In the genomic region with DNA sequence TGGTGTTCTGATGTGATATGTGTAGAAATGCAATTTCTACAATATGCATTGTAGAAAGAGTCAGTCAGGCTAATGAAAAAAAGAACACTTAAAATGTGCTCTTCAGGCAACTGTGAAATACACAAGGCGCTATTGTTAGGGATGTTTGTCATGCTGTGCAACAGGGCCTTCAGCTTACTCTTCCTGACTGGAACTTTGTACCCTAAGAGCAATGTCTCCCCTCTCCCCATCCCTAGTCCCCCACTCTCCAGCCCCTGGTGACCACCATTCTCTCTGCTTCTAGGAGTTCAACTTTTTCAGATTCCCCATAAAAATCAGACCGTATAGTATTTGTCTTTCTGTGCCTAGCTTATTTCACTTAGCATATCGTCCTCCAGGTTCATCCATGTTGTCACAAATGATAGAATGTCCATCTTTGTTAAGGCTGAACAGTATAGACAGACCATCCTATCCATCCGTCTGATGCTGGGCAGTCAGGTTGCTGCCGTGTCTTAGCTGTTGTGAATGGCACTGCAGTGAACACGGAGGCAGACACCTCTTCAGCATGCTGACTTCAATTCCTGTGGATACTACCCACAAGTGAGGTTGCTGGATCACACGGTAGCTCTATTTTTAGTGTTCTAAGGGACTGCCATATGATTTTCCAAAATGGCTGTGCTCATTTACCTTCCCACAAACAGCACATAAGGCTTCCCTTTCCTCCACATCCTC, we compare ENCODE assay signal across 1 cellular context.
A peak's percentile ranks its signal among the peaks of the same experiment; 100 is the strongest.
TF ChIP-seq lines count a peak whose summit lies in the region.

No MANE protein-coding gene starts in this region.

TF ChIP-seq in HepG2, 621 proteins besides CTCF, POLR2A, EP300 and RAD21 (continues in another document):
- TF ChIP-seq, protein P1, sequence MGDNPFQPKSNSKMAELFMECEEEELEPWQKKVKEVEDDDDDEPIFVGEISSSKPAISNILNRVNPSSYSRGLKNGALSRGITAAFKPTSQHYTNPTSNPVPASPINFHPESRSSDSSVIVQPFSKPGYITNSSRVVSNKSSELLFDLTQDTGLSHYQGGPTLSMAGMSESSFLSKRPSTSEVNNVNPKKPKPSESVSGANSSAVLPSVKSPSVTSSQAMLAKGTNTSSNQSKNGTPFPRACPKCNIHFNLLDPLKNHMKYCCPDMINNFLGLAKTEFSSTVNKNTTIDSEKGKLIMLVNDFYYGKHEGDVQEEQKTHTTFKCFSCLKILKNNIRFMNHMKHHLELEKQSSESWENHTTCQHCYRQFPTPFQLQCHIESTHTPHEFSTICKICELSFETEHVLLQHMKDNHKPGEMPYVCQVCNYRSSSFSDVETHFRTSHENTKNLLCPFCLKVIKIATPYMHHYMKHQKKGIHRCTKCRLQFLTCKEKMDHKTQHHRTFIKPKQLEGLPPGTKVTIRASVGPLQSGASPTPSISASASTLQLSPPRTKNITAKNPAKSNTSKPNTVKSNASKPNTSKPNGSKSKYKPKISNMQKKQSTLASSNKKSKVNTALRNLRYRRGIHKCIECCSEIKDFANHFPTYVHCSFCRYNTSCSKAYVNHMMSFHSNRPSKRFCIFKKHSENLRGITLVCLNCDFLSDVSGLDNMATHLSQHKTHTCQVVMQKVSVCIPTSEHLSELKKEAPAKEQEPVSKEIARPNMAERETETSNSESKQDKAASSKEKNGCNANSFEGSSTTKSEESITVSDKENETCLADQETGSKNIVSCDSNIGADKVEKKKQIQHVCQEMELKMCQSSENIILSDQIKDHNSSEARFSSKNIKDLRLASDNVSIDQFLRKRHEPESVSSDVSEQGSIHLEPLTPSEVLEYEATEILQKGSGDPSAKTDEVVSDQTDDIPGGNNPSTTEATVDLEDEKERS (CRISPR knock-in tag; IDR thresholded peaks at IDR 0.05), result no peak
- TF ChIP-seq, protein P2, sequence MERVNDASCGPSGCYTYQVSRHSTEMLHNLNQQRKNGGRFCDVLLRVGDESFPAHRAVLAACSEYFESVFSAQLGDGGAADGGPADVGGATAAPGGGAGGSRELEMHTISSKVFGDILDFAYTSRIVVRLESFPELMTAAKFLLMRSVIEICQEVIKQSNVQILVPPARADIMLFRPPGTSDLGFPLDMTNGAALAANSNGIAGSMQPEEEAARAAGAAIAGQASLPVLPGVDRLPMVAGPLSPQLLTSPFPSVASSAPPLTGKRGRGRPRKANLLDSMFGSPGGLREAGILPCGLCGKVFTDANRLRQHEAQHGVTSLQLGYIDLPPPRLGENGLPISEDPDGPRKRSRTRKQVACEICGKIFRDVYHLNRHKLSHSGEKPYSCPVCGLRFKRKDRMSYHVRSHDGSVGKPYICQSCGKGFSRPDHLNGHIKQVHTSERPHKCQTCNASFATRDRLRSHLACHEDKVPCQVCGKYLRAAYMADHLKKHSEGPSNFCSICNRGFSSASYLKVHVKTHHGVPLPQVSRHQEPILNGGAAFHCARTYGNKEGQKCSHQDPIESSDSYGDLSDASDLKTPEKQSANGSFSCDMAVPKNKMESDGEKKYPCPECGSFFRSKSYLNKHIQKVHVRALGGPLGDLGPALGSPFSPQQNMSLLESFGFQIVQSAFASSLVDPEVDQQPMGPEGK (CRISPR knock-in tag; IDR thresholded peaks at IDR 0.05), result peak; percentile 54; the same call in 1 of the 2 replicates
- TF ChIP-seq SP2 (CRISPR knock-in tag; IDR thresholded peaks at IDR 0.05) (no peak), FOXK2 (IDR thresholded peaks at IDR 0.05) (no peak), HOXA3 (CRISPR knock-in tag; IDR thresholded peaks at IDR 0.05) (peak; percentile 41; the same call in 1 of the 2 replicates), HHEX (CRISPR knock-in tag; IDR thresholded peaks at IDR 0.05) (0 out of 2 replicates have a peak, but pooled peaks have one; percentile 10), MXI1 (IDR thresholded peaks at IDR 0.05; ENCODE audit: borderline replicate concordance, low read depth, low read length) (0 out of 3 replicates have a peak, but pooled peaks have one; percentile 19), SRSF1 (optimal IDR thresholded peaks at IDR 0.05; ENCODE audit: low read depth, low read length) (no peak), ASH2L (IDR thresholded peaks at IDR 0.05; ENCODE audit: insufficient read length, low read depth, low read length) (peak; percentile 7), BCL6 (CRISPR knock-in tag; IDR thresholded peaks at IDR 0.05) (peak; percentile 71; the same call in 1 of the 2 replicates), ETV5 (CRISPR knock-in tag; IDR thresholded peaks at IDR 0.05; ENCODE audit: borderline replicate concordance) (peak; percentile 33; the same call in 1 of the 2 replicates), ZNF296 (CRISPR knock-in tag; conservative IDR thresholded peaks at IDR 0.05) (no peak), NR3C1 (CRISPR knock-in tag; IDR thresholded peaks at IDR 0.05) (no peak), ZNF446 (CRISPR knock-in tag; IDR thresholded peaks at IDR 0.05) (no peak), SAP130 (CRISPR knock-in tag; IDR thresholded peaks at IDR 0.05; ENCODE audit: low read depth) (peak; percentile 54; the same call in 1 of the 2 replicates), ZBTB7A (CRISPR knock-in tag; IDR thresholded peaks at IDR 0.05) (no peak), TRIM24 (CRISPR knock-in tag; IDR thresholded peaks at IDR 0.05) (peak; percentile 32; the same call in 1 of the 2 replicates), SIX1 (CRISPR knock-in tag; IDR thresholded peaks at IDR 0.05; ENCODE audit: borderline replicate concordance) (no peak), ZNF329 (CRISPR knock-in tag; IDR thresholded peaks at IDR 0.05; ENCODE audit: low read depth) (no peak), NR2C2 (CRISPR knock-in tag; IDR thresholded peaks at IDR 0.05; ENCODE audit: borderline replicate concordance) (peak; percentile 74), ZNF644 (CRISPR knock-in tag; IDR thresholded peaks at IDR 0.05; ENCODE audit: low read depth) (0 out of 2 replicates have a peak, but pooled peaks have one; percentile 5), NFYC (CRISPR knock-in tag; IDR thresholded peaks at IDR 0.05) (no peak), ZNF747 (CRISPR knock-in tag; IDR thresholded peaks at IDR 0.05; ENCODE audit: borderline replicate concordance) (no peak), ZMYM4 (CRISPR knock-in tag; IDR thresholded peaks at IDR 0.05) (0 out of 2 replicates have a peak, but pooled peaks have one; percentile 37)
- TF ChIP-seq, protein P3, sequence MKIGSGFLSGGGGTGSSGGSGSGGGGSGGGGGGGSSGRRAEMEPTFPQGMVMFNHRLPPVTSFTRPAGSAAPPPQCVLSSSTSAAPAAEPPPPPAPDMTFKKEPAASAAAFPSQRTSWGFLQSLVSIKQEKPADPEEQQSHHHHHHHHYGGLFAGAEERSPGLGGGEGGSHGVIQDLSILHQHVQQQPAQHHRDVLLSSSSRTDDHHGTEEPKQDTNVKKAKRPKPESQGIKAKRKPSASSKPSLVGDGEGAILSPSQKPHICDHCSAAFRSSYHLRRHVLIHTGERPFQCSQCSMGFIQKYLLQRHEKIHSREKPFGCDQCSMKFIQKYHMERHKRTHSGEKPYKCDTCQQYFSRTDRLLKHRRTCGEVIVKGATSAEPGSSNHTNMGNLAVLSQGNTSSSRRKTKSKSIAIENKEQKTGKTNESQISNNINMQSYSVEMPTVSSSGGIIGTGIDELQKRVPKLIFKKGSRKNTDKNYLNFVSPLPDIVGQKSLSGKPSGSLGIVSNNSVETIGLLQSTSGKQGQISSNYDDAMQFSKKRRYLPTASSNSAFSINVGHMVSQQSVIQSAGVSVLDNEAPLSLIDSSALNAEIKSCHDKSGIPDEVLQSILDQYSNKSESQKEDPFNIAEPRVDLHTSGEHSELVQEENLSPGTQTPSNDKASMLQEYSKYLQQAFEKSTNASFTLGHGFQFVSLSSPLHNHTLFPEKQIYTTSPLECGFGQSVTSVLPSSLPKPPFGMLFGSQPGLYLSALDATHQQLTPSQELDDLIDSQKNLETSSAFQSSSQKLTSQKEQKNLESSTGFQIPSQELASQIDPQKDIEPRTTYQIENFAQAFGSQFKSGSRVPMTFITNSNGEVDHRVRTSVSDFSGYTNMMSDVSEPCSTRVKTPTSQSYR (CRISPR knock-in tag; IDR thresholded peaks at IDR 0.05; ENCODE audit: borderline replicate concordance), result peak; percentile 56; the same call in 1 of the 2 replicates
- TF ChIP-seq, protein P4, sequence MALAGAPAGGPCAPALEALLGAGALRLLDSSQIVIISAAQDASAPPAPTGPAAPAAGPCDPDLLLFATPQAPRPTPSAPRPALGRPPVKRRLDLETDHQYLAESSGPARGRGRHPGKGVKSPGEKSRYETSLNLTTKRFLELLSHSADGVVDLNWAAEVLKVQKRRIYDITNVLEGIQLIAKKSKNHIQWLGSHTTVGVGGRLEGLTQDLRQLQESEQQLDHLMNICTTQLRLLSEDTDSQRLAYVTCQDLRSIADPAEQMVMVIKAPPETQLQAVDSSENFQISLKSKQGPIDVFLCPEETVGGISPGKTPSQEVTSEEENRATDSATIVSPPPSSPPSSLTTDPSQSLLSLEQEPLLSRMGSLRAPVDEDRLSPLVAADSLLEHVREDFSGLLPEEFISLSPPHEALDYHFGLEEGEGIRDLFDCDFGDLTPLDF (CRISPR knock-in tag; IDR thresholded peaks at IDR 0.05), result no peak
- TF ChIP-seq, protein P5, sequence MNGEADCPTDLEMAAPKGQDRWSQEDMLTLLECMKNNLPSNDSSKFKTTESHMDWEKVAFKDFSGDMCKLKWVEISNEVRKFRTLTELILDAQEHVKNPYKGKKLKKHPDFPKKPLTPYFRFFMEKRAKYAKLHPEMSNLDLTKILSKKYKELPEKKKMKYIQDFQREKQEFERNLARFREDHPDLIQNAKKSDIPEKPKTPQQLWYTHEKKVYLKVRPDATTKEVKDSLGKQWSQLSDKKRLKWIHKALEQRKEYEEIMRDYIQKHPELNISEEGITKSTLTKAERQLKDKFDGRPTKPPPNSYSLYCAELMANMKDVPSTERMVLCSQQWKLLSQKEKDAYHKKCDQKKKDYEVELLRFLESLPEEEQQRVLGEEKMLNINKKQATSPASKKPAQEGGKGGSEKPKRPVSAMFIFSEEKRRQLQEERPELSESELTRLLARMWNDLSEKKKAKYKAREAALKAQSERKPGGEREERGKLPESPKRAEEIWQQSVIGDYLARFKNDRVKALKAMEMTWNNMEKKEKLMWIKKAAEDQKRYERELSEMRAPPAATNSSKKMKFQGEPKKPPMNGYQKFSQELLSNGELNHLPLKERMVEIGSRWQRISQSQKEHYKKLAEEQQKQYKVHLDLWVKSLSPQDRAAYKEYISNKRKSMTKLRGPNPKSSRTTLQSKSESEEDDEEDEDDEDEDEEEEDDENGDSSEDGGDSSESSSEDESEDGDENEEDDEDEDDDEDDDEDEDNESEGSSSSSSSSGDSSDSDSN (CRISPR knock-in tag; IDR thresholded peaks at IDR 0.05), result no peak
- TF ChIP-seq, protein P6, sequence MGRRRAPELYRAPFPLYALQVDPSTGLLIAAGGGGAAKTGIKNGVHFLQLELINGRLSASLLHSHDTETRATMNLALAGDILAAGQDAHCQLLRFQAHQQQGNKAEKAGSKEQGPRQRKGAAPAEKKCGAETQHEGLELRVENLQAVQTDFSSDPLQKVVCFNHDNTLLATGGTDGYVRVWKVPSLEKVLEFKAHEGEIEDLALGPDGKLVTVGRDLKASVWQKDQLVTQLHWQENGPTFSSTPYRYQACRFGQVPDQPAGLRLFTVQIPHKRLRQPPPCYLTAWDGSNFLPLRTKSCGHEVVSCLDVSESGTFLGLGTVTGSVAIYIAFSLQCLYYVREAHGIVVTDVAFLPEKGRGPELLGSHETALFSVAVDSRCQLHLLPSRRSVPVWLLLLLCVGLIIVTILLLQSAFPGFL (CRISPR knock-in tag; IDR thresholded peaks at IDR 0.05), result no peak
- TF ChIP-seq, protein P7, sequence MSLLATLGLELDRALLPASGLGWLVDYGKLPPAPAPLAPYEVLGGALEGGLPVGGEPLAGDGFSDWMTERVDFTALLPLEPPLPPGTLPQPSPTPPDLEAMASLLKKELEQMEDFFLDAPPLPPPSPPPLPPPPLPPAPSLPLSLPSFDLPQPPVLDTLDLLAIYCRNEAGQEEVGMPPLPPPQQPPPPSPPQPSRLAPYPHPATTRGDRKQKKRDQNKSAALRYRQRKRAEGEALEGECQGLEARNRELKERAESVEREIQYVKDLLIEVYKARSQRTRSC (CRISPR knock-in tag; IDR thresholded peaks at IDR 0.05; ENCODE audit: low read depth), result no peak
- TF ChIP-seq, protein P8, sequence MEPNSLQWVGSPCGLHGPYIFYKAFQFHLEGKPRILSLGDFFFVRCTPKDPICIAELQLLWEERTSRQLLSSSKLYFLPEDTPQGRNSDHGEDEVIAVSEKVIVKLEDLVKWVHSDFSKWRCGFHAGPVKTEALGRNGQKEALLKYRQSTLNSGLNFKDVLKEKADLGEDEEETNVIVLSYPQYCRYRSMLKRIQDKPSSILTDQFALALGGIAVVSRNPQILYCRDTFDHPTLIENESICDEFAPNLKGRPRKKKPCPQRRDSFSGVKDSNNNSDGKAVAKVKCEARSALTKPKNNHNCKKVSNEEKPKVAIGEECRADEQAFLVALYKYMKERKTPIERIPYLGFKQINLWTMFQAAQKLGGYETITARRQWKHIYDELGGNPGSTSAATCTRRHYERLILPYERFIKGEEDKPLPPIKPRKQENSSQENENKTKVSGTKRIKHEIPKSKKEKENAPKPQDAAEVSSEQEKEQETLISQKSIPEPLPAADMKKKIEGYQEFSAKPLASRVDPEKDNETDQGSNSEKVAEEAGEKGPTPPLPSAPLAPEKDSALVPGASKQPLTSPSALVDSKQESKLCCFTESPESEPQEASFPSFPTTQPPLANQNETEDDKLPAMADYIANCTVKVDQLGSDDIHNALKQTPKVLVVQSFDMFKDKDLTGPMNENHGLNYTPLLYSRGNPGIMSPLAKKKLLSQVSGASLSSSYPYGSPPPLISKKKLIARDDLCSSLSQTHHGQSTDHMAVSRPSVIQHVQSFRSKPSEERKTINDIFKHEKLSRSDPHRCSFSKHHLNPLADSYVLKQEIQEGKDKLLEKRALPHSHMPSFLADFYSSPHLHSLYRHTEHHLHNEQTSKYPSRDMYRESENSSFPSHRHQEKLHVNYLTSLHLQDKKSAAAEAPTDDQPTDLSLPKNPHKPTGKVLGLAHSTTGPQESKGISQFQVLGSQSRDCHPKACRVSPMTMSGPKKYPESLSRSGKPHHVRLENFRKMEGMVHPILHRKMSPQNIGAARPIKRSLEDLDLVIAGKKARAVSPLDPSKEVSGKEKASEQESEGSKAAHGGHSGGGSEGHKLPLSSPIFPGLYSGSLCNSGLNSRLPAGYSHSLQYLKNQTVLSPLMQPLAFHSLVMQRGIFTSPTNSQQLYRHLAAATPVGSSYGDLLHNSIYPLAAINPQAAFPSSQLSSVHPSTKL (CRISPR knock-in tag; IDR thresholded peaks at IDR 0.05), result peak; percentile 64; the same call in 1 of the 2 replicates
- TF ChIP-seq, protein P9, sequence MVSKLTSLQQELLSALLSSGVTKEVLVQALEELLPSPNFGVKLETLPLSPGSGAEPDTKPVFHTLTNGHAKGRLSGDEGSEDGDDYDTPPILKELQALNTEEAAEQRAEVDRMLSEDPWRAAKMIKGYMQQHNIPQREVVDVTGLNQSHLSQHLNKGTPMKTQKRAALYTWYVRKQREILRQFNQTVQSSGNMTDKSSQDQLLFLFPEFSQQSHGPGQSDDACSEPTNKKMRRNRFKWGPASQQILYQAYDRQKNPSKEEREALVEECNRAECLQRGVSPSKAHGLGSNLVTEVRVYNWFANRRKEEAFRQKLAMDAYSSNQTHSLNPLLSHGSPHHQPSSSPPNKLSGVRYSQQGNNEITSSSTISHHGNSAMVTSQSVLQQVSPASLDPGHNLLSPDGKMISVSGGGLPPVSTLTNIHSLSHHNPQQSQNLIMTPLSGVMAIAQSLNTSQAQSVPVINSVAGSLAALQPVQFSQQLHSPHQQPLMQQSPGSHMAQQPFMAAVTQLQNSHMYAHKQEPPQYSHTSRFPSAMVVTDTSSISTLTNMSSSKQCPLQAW (CRISPR knock-in tag; IDR thresholded peaks at IDR 0.05), result no peak
